ENCODE assay signal across 9 cellular contexts in the genomic region with DNA sequence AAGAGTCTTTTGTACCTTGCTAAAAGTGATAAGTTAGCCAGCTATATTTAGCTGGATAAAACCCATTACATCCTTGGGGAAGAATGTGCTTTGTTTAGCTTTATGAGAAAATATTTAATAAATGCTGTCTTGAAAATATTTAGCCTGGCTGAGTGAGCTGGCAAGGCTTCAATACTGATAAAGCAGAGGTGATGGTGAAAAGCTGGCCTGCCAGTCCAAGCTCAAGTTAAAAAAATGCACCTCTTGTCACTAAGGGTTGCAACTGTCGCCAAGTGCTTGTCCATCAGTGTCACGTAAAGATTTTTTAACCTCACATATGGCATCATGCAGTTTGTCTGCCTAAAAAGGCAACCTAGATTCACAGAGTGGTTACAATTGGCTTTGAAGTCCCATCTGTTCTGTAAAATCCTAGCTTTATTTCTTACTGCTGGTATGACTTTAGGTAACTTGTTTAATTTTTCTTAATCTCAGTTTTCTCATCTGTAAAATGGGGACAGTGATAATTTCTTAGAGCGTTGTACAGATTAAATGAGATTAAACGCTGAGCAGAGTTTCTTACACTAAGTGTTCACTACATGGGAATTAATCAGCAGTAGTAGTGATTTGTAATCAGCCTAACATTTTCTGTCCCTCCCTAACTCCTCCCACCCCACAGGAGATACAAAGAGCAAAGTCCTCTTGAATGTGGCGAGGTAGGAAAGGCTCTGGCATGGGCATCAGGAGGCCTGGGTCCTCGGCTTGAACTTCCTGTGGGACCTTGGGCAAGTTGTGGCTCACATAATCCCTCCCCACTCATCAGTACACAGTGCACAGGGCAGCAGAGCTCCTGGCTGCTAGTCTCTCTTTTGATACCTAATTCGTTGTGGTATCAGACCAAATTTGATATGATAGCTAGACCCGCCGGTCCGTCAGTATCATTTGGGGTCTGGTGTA. TPM values are rescaled to one million over a fixed set of nuclear protein-coding genes. Genes with fewer than 3 reads are reported as not detected.
DNase-seq lines count a peak whose midpoint lies in the region; ATAC-seq, FAIRE-seq and TF ChIP-seq lines count a peak whose summit lies in the region.
"Had no signal": no experiment of that assay in that cellular context is flagged by ENCODE, and none has a peak within 500 bp of the region (broad histone marks: within the 10 kb centered on the region; RNA-seq: fewer than 3 reads in every experiment).

No MANE protein-coding gene starts in this region.

- peak overlapping the region; percentile 85 to 93 for H3K27ac Mint-ChIP-seq in natural killer cell

- peaks cover 83 to 86% of the 10 kb centered on the region in 2 donors for H3K4me1 Mint-ChIP-seq in natural killer cell

- H3F3A ChIP-seq in Loucy (ENCODE audit: low read depth): peaks cover 13% of the 10 kb centered on the region

- H3K79me2 ChIP-seq in Loucy (ENCODE audit: insufficient read depth, low read length): peaks cover 93% of the 10 kb centered on the region

- no peaks in the 10 kb centered on the region for H3K27me3 Mint-ChIP-seq in natural killer cell (ENCODE audit: low read depth in 2 of 2)

- ATAC-seq in A549 (no peak), natural killer cell (no peak), GM19023 (IDR thresholded peaks at IDR 0.05; ENCODE audit: unreplicated experiment) (no peak), foreskin keratinocyte (no peak), GM21786 (IDR thresholded peaks at IDR 0.05; ENCODE audit: unreplicated experiment) (no peak), HG03135 (IDR thresholded peaks at IDR 0.05; ENCODE audit: unreplicated experiment) (no peak)

- CTCF ChIA-PET in A549 (lab: Yijun Ruan, JAX): interaction anchor here (0.6 to 1.3 kb wide), 4 partner anchors 12 to 318 kb away, joined by 3 to 4 read pairs (median 3); no protein-coding TSS in a partner anchor

- no peak for TF ChIP-seq RAD21 in A549 (conservative IDR thresholded peaks at IDR 0.05 in 1 of 2, IDR thresholded peaks at IDR 0.05 in 1 of 2)

- H3K9ac ChIP-seq in Loucy (ENCODE audit: low read depth, low read length, poor library complexity, severe bottlenecking): no peak overlapping the region

- no peak overlapping the region for H2AFZ ChIP-seq in Loucy (ENCODE audit: low read length)

- 79% methylated on average over 10 of the region's 10 CpGs for WGBS in A549 (ENCODE audit: missing lambda C conversion rate)

- no peaks in the 10 kb centered on the region for H3K9me3 ChIP-seq in A549
- H3K9me3 ChIP-seq in Loucy (ENCODE audit: insufficient read depth, low read depth, low read length): no peaks in the 10 kb centered on the region
- H3K9me3 ChIP-seq: Caco-2 had no signal

- TF ChIP-seq POLR2A in A549 (IDR thresholded peaks at IDR 0.05; ENCODE audit: low read length): no peak

- H3K4me2 ChIP-seq in A549 (0 out of 3 replicates have a peak overlapping the region, but pooled peaks have one; percentile 15), Loucy (ENCODE audit: low read depth, low read length, poor library complexity, severe bottlenecking) (peak overlapping the region; percentile 28)

- peaks cover 26% of the 10 kb centered on the region; the same call in 1 of the 2 replicates for H3K36me3 ChIP-seq in Loucy (ENCODE audit: insufficient read depth, low read length)

- peaks cover 68% of the 10 kb centered on the region for H4K20me1 ChIP-seq in Loucy (ENCODE audit: insufficient read depth, low read length, poor library complexity, severe bottlenecking)

- TF ChIP-seq CTCF in A549 (IDR thresholded peaks at IDR 0.05): no peak
- no peak for TF ChIP-seq CTCF in Loucy (conservative IDR thresholded peaks at IDR 0.05; ENCODE audit: low read length)
- no peak for TF ChIP-seq CTCF in natural killer cell (IDR thresholded peaks at IDR 0.05)
- TF ChIP-seq CTCF in foreskin keratinocyte (conservative IDR thresholded peaks at IDR 0.05): no peak

- H3K4me3 Mint-ChIP-seq in natural killer cell: peak overlapping the region; percentile 61

- DNase-seq in A549 (ENCODE audit: low read depth in 1 of 2, low spot score in 1 of 2) (no peak), fibroblast of gingiva (ENCODE audit: low read depth) (peak; percentile 32), natural killer cell (no peak), foreskin keratinocyte (no peak)
- DNase-seq: Caco-2 had no signal

- H3K4me1 ChIP-seq in A549 (peaks cover 16% of the 10 kb centered on the region; the same call in 2 of the 3 replicates), Loucy (ENCODE audit: insufficient read depth, low read length, poor library complexity, severe bottlenecking) (peaks cover 82% of the 10 kb centered on the region), foreskin keratinocyte (peaks cover 18% of the 10 kb centered on the region)

- H3K27me3 ChIP-seq in Loucy (ENCODE audit: insufficient read depth, low read length, poor library complexity, severe bottlenecking) (no peaks in the 10 kb centered on the region), foreskin keratinocyte (no peaks in the 10 kb centered on the region)

- H3K9me3 Mint-ChIP-seq in natural killer cell: no peaks in the 10 kb centered on the region

- H3K36me3 Mint-ChIP-seq in natural killer cell: no peaks in the 10 kb centered on the region

- no peak for FAIRE-seq in A549 (lab: Jason Lieb, UNC)

- H3K4me3 ChIP-seq in A549 (no peak overlapping the region), Loucy (ENCODE audit: low read length, poor library complexity, severe bottlenecking) (no peak overlapping the region)

- POLR2A ChIA-PET in A549 (lab: Yijun Ruan, JAX): no interaction called here

- intact Hi-C loops in natural killer cell (cut with micrococcal nuclease): no loop called here

- no peaks in the 10 kb centered on the region for H3K9me2 ChIP-seq in Loucy (replicated peaks; ENCODE audit: low read depth, low read length)

- H3K27ac ChIP-seq in A549 (no peak overlapping the region), foreskin keratinocyte (no peak overlapping the region)

- TF ChIP-seq EP300 in A549 (IDR thresholded peaks at IDR 0.05): no peak

TF ChIP-seq in A549, 52 proteins besides CTCF, POLR2A, EP300 and RAD21:
- TF ChIP-seq KDM5A (IDR thresholded peaks at IDR 0.05) (no peak), CBX8 (IDR thresholded peaks at IDR 0.05) (no peak), BCL3 (IDR thresholded peaks at IDR 0.05) (no peak), NPAS2 (CRISPR knock-in tag; IDR thresholded peaks at IDR 0.05; ENCODE audit: borderline replicate concordance) (no peak), HOXA7 (CRISPR knock-in tag; IDR thresholded peaks at IDR 0.05) (no peak), KDM1A (IDR thresholded peaks at IDR 0.05; ENCODE audit: low read depth) (0 out of 2 replicates have a peak, but pooled peaks have one; percentile 31), ESRRA (IDR thresholded peaks at IDR 0.05; ENCODE audit: borderline replicate concordance, low read length) (no peak)

RNA-seq across cellular contexts. Expression of gene PIK3R1, which starts 48.7 kb away (rescaled TPM):
- polyA plus RNA-seq in A549 (2011; rRNA removed): 5.7 and 8.8 TPM in 2 replicates
- 1.2 and 1.4 TPM in 2 replicates for polyA plus RNA-seq in A549 (2012; cell fraction: cytosol; rRNA removed)
- 0.86 and 1.9 TPM in 2 replicates for polyA plus RNA-seq in A549 (2012; cell fraction: nucleus; rRNA removed)
- polyA plus RNA-seq in A549 (2017; fragmentation: RNase III; extraction: RNeasy Plus Mini Kit Qiagen cat#74134 plus additional on column Dnase treatment): 5.5 to 6.0 TPM (median 5.7 TPM) in 3 replicates
- 10.2 and 16.1 TPM in 2 replicates for polyA minus RNA-seq in A549 (2011; rRNA and poly(A)+ RNA removed)
- 100 to 1,000 TPM; 307 to 365 (median 313) TPM for total RNA-seq in natural killer cell
- total RNA-seq in foreskin keratinocyte: 13.9 and 15.6 TPM in 2 replicates
- 1.7 and 2.2 TPM in 2 replicates for polyA plus RNA-seq in foreskin keratinocyte

Comparison
In these comparisons a context has a peak if more than half of its experiments do, and no peak if none do; other contexts are left out.
1. RNA of gene PIK3R1, which starts 48.7 kb away (total RNA-seq): 307 to 365 TPM in natural killer cell; 13.9 to 15.6 TPM in foreskin keratinocyte; every median in the first group is over 10 times any median in the second.